8 cellular contexts compared by ENCODE assay signal in the genomic region with DNA sequence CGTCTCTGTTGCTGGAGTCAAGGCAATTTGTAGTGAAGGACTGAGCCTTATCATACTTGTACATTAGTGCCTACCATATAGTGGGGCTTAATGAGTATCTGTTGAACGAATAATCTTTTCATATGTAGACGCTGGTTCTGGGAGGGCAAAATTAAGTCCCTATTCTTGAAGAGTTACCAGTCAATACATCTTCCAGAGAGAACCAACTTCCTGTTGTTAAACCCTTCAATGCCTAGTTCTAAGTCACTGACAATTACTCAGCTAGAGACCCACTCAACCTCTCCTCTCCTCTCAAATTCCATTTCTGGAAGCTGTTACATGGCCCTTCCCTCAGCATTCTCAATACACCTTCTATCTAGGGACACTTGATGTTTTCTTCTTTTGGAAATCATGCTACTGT. TPM values are rescaled to one million over a fixed set of nuclear protein-coding genes. Genes with fewer than 3 reads are reported as not detected.
A peak's percentile ranks its signal among the peaks of the same experiment; 100 is the strongest.
DNase-seq lines count a peak whose midpoint lies in the region; ATAC-seq, FAIRE-seq and TF ChIP-seq lines count a peak whose summit lies in the region.

No MANE protein-coding gene starts in this region.

- DNase-seq in GM12865 (ENCODE audit: low read depth) (peak; percentile 29), NCI-H524 (lab: John Stamatoyannopoulos, UW) (peak; percentile 77 to 85), natural killer cell (no peak), cerebellum (ENCODE audit: low spot score) (no peak), NCI-H2081 treated with DMSO at 0.1 percent for 48 hours (lab: John Stamatoyannopoulos, UW) (no peak), GM19239 (ENCODE audit: insufficient read length, low spot score) (no peak)
- no peak for DNase-seq in central memory CD8-positive, alpha-beta T cell (ENCODE audit: low spot score in 2 of 2)
- DNase-seq in NK-92 treated with Interleukin-12 subunit alpha and Interleukin-12 subunit beta, amount 100 ng/mL, for 24 hours (lab: John Stamatoyannopoulos, UW): no peak

- H3K4me3 Mint-ChIP-seq in central memory CD8-positive, alpha-beta T cell: peak overlapping the region; percentile 96
- H3K4me3 Mint-ChIP-seq in natural killer cell: peak overlapping the region; percentile 92

- ATAC-seq in central memory CD8-positive, alpha-beta T cell (replicated peaks; ENCODE audit: extremely low read depth, poor library complexity, severe bottlenecking): no peak
- ATAC-seq in natural killer cell: no peak

- H3K27me3 Mint-ChIP-seq in central memory CD8-positive, alpha-beta T cell: no peaks in the 10 kb centered on the region
- H3K27me3 Mint-ChIP-seq in natural killer cell (ENCODE audit: low read depth in 2 of 2): no peaks in the 10 kb centered on the region

- H3K4me1 Mint-ChIP-seq in central memory CD8-positive, alpha-beta T cell: peaks cover 25% of the 10 kb centered on the region
- H3K4me1 Mint-ChIP-seq in natural killer cell: peaks cover 28 to 32% of the 10 kb centered on the region in 2 donors

- H3K4me3 ChIP-seq in GM12865 (ENCODE audit: low read depth, low read length): peak overlapping the region; percentile 90

- intact Hi-C loops in natural killer cell (cut with micrococcal nuclease): loop anchor here (1.0 to 5.0 kb wide), 3 partner anchors 14 to 77 kb away; a partner anchor contains a TSS

- no peaks in the 10 kb centered on the region for H3K9me3 Mint-ChIP-seq in central memory CD8-positive, alpha-beta T cell
- H3K9me3 Mint-ChIP-seq in natural killer cell: no peaks in the 10 kb centered on the region

- peaks cover 10% of the 10 kb centered on the region for H3K36me3 Mint-ChIP-seq in central memory CD8-positive, alpha-beta T cell (ENCODE audit: insufficient read depth)
- no peaks in the 10 kb centered on the region for H3K36me3 Mint-ChIP-seq in natural killer cell

- TF ChIP-seq CTCF in GM12865 (IDR thresholded peaks at IDR 0.05; ENCODE audit: insufficient read depth, low read depth, low read length, missing control alignments) (no peak), natural killer cell (IDR thresholded peaks at IDR 0.05) (no peak)

- no peak for FAIRE-seq in GM19239 (lab: Jason Lieb, UNC)

- peak overlapping the region; percentile 90 for H3K27ac Mint-ChIP-seq in central memory CD8-positive, alpha-beta T cell (ENCODE audit: low read depth)
- H3K27ac Mint-ChIP-seq in natural killer cell: peak overlapping the region; percentile 90 to 97

RNA-seq across cellular contexts. Expression of a gene that starts 1.1 kb away (rescaled TPM):
- total RNA-seq in natural killer cell: 10 to 100 TPM; 27.1 to 40.0 (median 34.9) TPM
- 54.9 TPM for total RNA-seq in cerebellum

RNA-seq across cellular contexts. Expression of a gene that starts 14.6 kb away (rescaled TPM):
- 10 to 100 TPM; 47.6 to 70.7 (median 50.7) TPM for total RNA-seq in natural killer cell
- 54.3 TPM for total RNA-seq in cerebellum

RNA-seq across cellular contexts. Expression of a gene that starts 15.1 kb away (rescaled TPM):
- total RNA-seq in natural killer cell (100 to 1,000 TPM in 2 of 3 donors, 10 to 100 TPM in 1; 79.7 to 130 (median 113) TPM), cerebellum (161 TPM)

Comparison
In these comparisons a context has a peak if more than half of its experiments do, and no peak if none do; other contexts are left out.
1. DNase-seq: peak in GM12865 (single experiment) and NCI-H524 (2 of 2); none in central memory CD8-positive, alpha-beta T cell (0 of 2), natural killer cell (single experiment), cerebellum (single experiment), NCI-H2081 treated with DMSO at 0.1 percent for 48 hours (single experiment), GM19239 (single experiment) and NK-92 treated with Interleukin-12 subunit alpha and Interleukin-12 subunit beta, amount 100 ng/mL, for 24 hours (single experiment).